In the genomic region with DNA sequence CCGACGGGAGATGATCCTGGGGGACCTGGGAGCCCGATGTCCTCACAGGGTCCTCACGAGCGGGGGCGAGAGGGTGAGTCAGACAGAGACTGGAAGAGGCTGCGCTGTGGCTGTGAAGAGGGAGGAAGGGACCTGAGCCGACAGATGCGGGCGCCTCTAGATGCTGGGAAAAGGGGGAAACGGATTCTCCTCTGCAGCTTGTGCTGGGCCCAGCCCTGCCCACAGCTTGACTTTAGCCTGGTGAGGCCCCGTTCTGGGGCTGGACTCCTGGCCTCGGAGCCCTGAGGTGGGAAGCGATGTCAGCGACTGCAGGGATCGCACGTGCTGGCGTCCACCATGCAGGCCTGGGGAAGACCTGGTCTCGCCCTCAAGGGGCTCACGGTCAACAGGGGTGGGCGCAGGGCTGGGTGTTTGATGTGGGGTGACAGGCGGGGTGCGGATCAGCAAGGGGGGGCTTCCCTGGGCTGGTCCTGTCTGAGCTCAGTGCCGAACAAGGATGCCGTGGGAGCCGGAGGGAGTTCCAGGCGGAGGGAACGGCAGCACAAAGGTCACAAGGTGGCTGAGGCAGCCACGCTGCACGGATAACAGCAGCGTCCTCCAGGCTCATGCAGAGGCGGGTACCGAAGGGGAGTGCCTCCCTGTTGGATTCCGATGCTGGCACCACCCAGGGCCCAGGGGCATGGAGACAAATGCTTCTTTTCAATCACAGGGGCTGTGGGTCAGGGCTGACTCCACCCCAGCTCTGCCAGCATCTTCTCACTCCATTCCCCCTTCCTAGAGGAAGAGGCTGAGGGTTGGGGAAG, we compare ENCODE assay signal across 14 cellular contexts. TPM values are rescaled to one million over a fixed set of nuclear protein-coding genes. Genes with fewer than 3 reads are reported as not detected.
A peak's percentile ranks its signal among the peaks of the same experiment; 100 is the strongest.
DNase-seq lines count a peak whose midpoint lies in the region; ATAC-seq and TF ChIP-seq lines count a peak whose summit lies in the region.
"Had no signal": no experiment of that assay in that cellular context is flagged by ENCODE, and none has a peak within 500 bp of the region (broad histone marks: within the 10 kb centered on the region; RNA-seq: fewer than 3 reads in every experiment).

No MANE protein-coding gene starts in this region.

- peaks cover 2 to 7% (median 2%) of the 10 kb centered on the region in 3 donors for H3K27me3 Mint-ChIP-seq in immature natural killer cell (ENCODE audit: low read depth in 3 of 3)
- H3K27me3 Mint-ChIP-seq in stimulated activated memory B cell treated with anti-CD40 and anti-IgM and Interleukin-4, amounts not matched to agents 10 μg/mL and 1 μg/mL and 100 μg/mL, for 72 hours = peaks cover 9% of the 10 kb centered on the region
- H3K27me3 Mint-ChIP-seq: activated CD4-positive, alpha-beta T cell treated with anti-CD3 and anti-CD28 coated beads, Interleukin-2, amount 10 ng/mL, durations not matched to agents 24 days and 14 days had no signal

- H3K27ac ChIP-seq in AG04450 (ENCODE audit: low read depth, low read length) (peak overlapping the region; percentile 21), Panc1 (ENCODE audit: low read length) (no peak overlapping the region), trophoblast cell (ENCODE audit: low read depth, low read length) (no peak overlapping the region)

- no peak overlapping the region for H3K4me3 ChIP-seq in AG04450 (ENCODE audit: low read depth, low read length)
- no peak overlapping the region for H3K4me3 ChIP-seq in Panc1 (ENCODE audit: low read depth in 2 of 2, low read length in 2 of 2)
- no peak overlapping the region for H3K4me3 ChIP-seq in trophoblast cell (ENCODE audit: low read depth, low read length)

- BruUV-seq in Panc1 (replicated peaks; lab: Mats Ljungman, UMichigan) = no TSS peak

- H2BK12ac ChIP-seq in trophoblast cell (ENCODE audit: low read length) = no peak overlapping the region

- H2AFZ ChIP-seq in trophoblast cell (ENCODE audit: insufficient read depth, low read length, poor library complexity) = no peak overlapping the region

- H3K36me3 ChIP-seq in Panc1 (ENCODE audit: control insufficient read depth, insufficient read depth, low read length) = no peaks in the 10 kb centered on the region
- peaks cover 20 to 23% of the 10 kb centered on the region in 2 experiments for H3K36me3 ChIP-seq in trophoblast cell (ENCODE audit: control insufficient read depth in 1 of 2, insufficient read depth in 2 of 2, low read length in 2 of 2)

- H3K27me3 ChIP-seq in AG04450 (ENCODE audit: control insufficient read depth, insufficient read depth, low read length) = no peaks in the 10 kb centered on the region
- H3K27me3 ChIP-seq in Panc1 (ENCODE audit: control insufficient read depth, insufficient read depth, low read length) = no peaks in the 10 kb centered on the region
- no peaks in the 10 kb centered on the region for H3K27me3 ChIP-seq in trophoblast cell (ENCODE audit: insufficient read depth, low read length)

- DNase-seq in AG04450 (ENCODE audit: low read depth, low spot score) (no peak), Panc1 (ENCODE audit: low read depth, low spot score) (no peak), foreskin melanocyte (peak; percentile 78), trophoblast cell (peak; percentile 12 to 46), immature natural killer cell (no peak)
- no peak for DNase-seq in central memory CD4-positive, alpha-beta T cell
- DNase-seq: activated CD4-positive, alpha-beta T cell treated with anti-CD3 and anti-CD28 coated beads, Interleukin-2, amount 10 ng/mL, durations not matched to agents 24 days and 14 days; activated naive CD4-positive, alpha-beta T cell treated with anti-CD3 and anti-CD28 coated beads for 36 hours; effector CD4-positive, alpha-beta T cell; NCI-H526; stimulated activated CD4-positive, alpha-beta T cell treated with anti-CD3 and anti-CD28 coated beads, Interleukin-4, amount 100 ng/mL, for 24 hours had no signal

- H2AK5ac ChIP-seq in trophoblast cell (ENCODE audit: low read length) = no peak overlapping the region

- H2BK120ac ChIP-seq in trophoblast cell (ENCODE audit: insufficient read depth, low read length, poor library complexity) = no peak overlapping the region

- intact Hi-C loops in Panc1 (cut with micrococcal nuclease; ENCODE audit: unreplicated experiment) = loop anchor here (5.0 kb wide), 1 partner anchor 39 kb away; a partner anchor contains a TSS

- H3K23ac ChIP-seq in trophoblast cell (ENCODE audit: low read length) = no peak overlapping the region

- H4K12ac ChIP-seq in trophoblast cell (ENCODE audit: low read depth, low read length) = no peak overlapping the region

- H3K9me3 ChIP-seq in AG04450 (ENCODE audit: control insufficient read depth, insufficient read depth, low read length) (peaks cover 4% of the 10 kb centered on the region; the same call in 1 of the 2 replicates), Panc1 (ENCODE audit: control insufficient read depth, insufficient read depth, low read depth, low read length) (no peaks in the 10 kb centered on the region), trophoblast cell (ENCODE audit: insufficient read depth, low read depth, low read length) (peaks cover 2% of the 10 kb centered on the region)

- peak overlapping the region in 1 of 5 donors; percentile 40 for H3K4me3 Mint-ChIP-seq in immature natural killer cell
- no peak overlapping the region for H3K4me3 Mint-ChIP-seq in stimulated activated memory B cell treated with anti-CD40 and anti-IgM and Interleukin-4, amounts not matched to agents 10 μg/mL and 1 μg/mL and 100 μg/mL, for 72 hours
- H3K4me3 Mint-ChIP-seq: activated CD4-positive, alpha-beta T cell treated with anti-CD3 and anti-CD28 coated beads, Interleukin-2, amount 10 ng/mL, durations not matched to agents 24 days and 14 days; activated naive CD4-positive, alpha-beta T cell treated with anti-CD3 and anti-CD28 coated beads for 36 hours had no signal

- peaks cover 0 to 3% (median 0%) of the 10 kb centered on the region in 3 donors for H3K36me3 Mint-ChIP-seq in immature natural killer cell
- peaks cover 32% of the 10 kb centered on the region for H3K36me3 Mint-ChIP-seq in stimulated activated memory B cell treated with anti-CD40 and anti-IgM and Interleukin-4, amounts not matched to agents 10 μg/mL and 1 μg/mL and 100 μg/mL, for 72 hours

- no peak overlapping the region for H2BK5ac ChIP-seq in trophoblast cell (ENCODE audit: low read depth, low read length, poor library complexity)

- H3K9me3 Mint-ChIP-seq in immature natural killer cell = no peaks in the 10 kb centered on the region
- H3K9me3 Mint-ChIP-seq in stimulated activated memory B cell treated with anti-CD40 and anti-IgM and Interleukin-4, amounts not matched to agents 10 μg/mL and 1 μg/mL and 100 μg/mL, for 72 hours = no peaks in the 10 kb centered on the region
- H3K9me3 Mint-ChIP-seq: activated CD4-positive, alpha-beta T cell treated with anti-CD3 and anti-CD28 coated beads, Interleukin-2, amount 10 ng/mL, durations not matched to agents 24 days and 14 days; activated naive CD4-positive, alpha-beta T cell treated with anti-CD3 and anti-CD28 coated beads for 36 hours had no signal

- H3K18ac ChIP-seq in trophoblast cell (ENCODE audit: low read length) = no peak overlapping the region

- no peak overlapping the region for H3K4me2 ChIP-seq in trophoblast cell (ENCODE audit: low read length)

- CTCF ChIA-PET in AG04450 (lab: Charles Lee) (interaction anchor here (1.0 kb wide), 1 partner anchor 38 kb away, joined by 3 read pairs; no protein-coding TSS in a partner anchor), Panc1 (lab: Charles Lee) (no interaction called here)

- no peak for TF ChIP-seq CTCF in AG04450 (IDR thresholded peaks at IDR 0.05; ENCODE audit: low read depth, low read length)
- no peak for TF ChIP-seq CTCF in Panc1 (IDR thresholded peaks at IDR 0.05)

- no peak overlapping the region for H4K8ac ChIP-seq in trophoblast cell (ENCODE audit: low read depth, low read length)

- H3K27ac Mint-ChIP-seq in immature natural killer cell = peak overlapping the region in 2 of 6 donors; percentile 61 to 64
- H3K27ac Mint-ChIP-seq in stimulated activated memory B cell treated with anti-CD40 and anti-IgM and Interleukin-4, amounts not matched to agents 10 μg/mL and 1 μg/mL and 100 μg/mL, for 72 hours = no peak overlapping the region
- H3K27ac Mint-ChIP-seq: activated CD4-positive, alpha-beta T cell treated with anti-CD3 and anti-CD28 coated beads, Interleukin-2, amount 10 ng/mL, durations not matched to agents 24 days and 14 days; activated naive CD4-positive, alpha-beta T cell treated with anti-CD3 and anti-CD28 coated beads for 36 hours had no signal

- peak; percentile 4 for ATAC-seq in Panc1
- ATAC-seq in GM21529 (IDR thresholded peaks at IDR 0.05; ENCODE audit: unreplicated experiment) = no peak
- ATAC-seq in stimulated activated memory B cell treated with anti-CD40 and anti-IgM and Interleukin-4, amounts not matched to agents 10 μg/mL and 1 μg/mL and 100 μg/mL, for 72 hours = no peak

- no peak overlapping the region for H3K9ac ChIP-seq in trophoblast cell (ENCODE audit: low read length)

- H3K79me1 ChIP-seq in trophoblast cell (ENCODE audit: low read length) = peaks cover 16% of the 10 kb centered on the region

- POLR2A ChIA-PET in AG04450 (lab: Yijun Ruan, JAX) = no interaction called here
- POLR2A ChIA-PET in Panc1 (lab: Charles Lee) = no interaction called here

- in situ Hi-C loops in Panc1 (cut with HindIII; ENCODE audit: low pct_unique_long_range_greater_than_20kb, low sequenced_read_pairs) = no loop called here

- no peak overlapping the region for H3K14ac ChIP-seq in trophoblast cell (ENCODE audit: low read length)

- H3K4ac ChIP-seq in trophoblast cell (ENCODE audit: low read depth, low read length) = no peak overlapping the region

- peaks cover 5% of the 10 kb centered on the region for H3K79me2 ChIP-seq in trophoblast cell (ENCODE audit: control insufficient read depth, insufficient read depth, low read length, poor library complexity)

- H3K4me1 ChIP-seq in Panc1 (ENCODE audit: control insufficient read depth, insufficient read depth, low read length) = peaks cover 7% of the 10 kb centered on the region; the same call in 1 of the 2 replicates
- peaks cover 17 to 32% of the 10 kb centered on the region in 2 experiments for H3K4me1 ChIP-seq in trophoblast cell (ENCODE audit: control insufficient read depth in 1 of 2, insufficient read depth in 2 of 2, low read length in 2 of 2)

- H4K91ac ChIP-seq in trophoblast cell (ENCODE audit: low read depth, low read length) = peak overlapping the region; percentile 76

- H3K4me1 Mint-ChIP-seq in immature natural killer cell = peaks cover 25 to 30% of the 10 kb centered on the region in 2 donors
- peaks cover 53% of the 10 kb centered on the region for H3K4me1 Mint-ChIP-seq in stimulated activated memory B cell treated with anti-CD40 and anti-IgM and Interleukin-4, amounts not matched to agents 10 μg/mL and 1 μg/mL and 100 μg/mL, for 72 hours

- no CpG with 5 or more reads among the region's 34 CpGs for WGBS in trophoblast cell (ENCODE audit: extremely low coverage, insufficient coverage, insufficient read length)

RNA-seq across cellular contexts. Expression of a gene that starts 31.7 kb away (rescaled TPM):
- polyA plus RNA-seq in AG04450 (2011; rRNA removed) (10.3 and 17.2 TPM in 2 replicates), immature natural killer cell (10 to 100 TPM in 1 of 3 donors, 1 to 10 TPM in 1, not detected in 1; 4.3 to 25.7 TPM)
- polyA minus RNA-seq in AG04450 (2011; rRNA and poly(A)+ RNA removed) = 30.0 and 51.9 TPM in 2 replicates
- total RNA-seq in Panc1 (2021; ENCODE audit: unreplicated experiment) = 30.6 TPM
- polyA plus RNA-seq in Panc1 (2012; ENCODE audit: insufficient read length) = 27.9 TPM
- 36.1 and 36.6 TPM in 2 replicates for polyA plus RNA-seq in trophoblast cell (2013)

RNA-seq across cellular contexts. Expression of a gene that starts 39.7 kb away (rescaled TPM):
- polyA plus RNA-seq in AG04450 (2011; rRNA removed) (not detected in 2 replicates), immature natural killer cell (under 1 TPM in 1 of 3 donors, not detected in 2; 0.34 TPM)
- not detected in 2 replicates for polyA minus RNA-seq in AG04450 (2011; rRNA and poly(A)+ RNA removed)
- 2.7 TPM for total RNA-seq in Panc1 (2021; ENCODE audit: unreplicated experiment)
- 4.9 TPM for polyA plus RNA-seq in Panc1 (2012; ENCODE audit: insufficient read length)
- polyA plus RNA-seq in trophoblast cell (2013) = 117 and 137 TPM in 2 replicates
- total RNA-seq: activated CD4-positive, alpha-beta T cell treated with anti-CD3 and anti-CD28 coated beads, Interleukin-2, amount 10 ng/mL, durations not matched to agents 24 days and 14 days; Daoy had no signal

RNA-seq across cellular contexts. Expression of a gene that starts 41.9 kb away (rescaled TPM):
- polyA plus RNA-seq in AG04450 (2011; rRNA removed) (9.3 and 11.2 TPM in 2 replicates), immature natural killer cell (10 to 100 TPM in 1 of 3 donors, 1 to 10 TPM in 2; 1.4 to 18.0 (median 5.6) TPM)
- 6.5 and 6.8 TPM in 2 replicates for polyA minus RNA-seq in AG04450 (2011; rRNA and poly(A)+ RNA removed)
- total RNA-seq in Panc1 (2021; ENCODE audit: unreplicated experiment) = 25.2 TPM
- 30.4 TPM for polyA plus RNA-seq in Panc1 (2012; ENCODE audit: insufficient read length)
- polyA plus RNA-seq in trophoblast cell (2013) = 25.6 and 26.4 TPM in 2 replicates

Comparison
In these comparisons a context has a peak if more than half of its experiments do, and no peak if none do; other contexts are left out.
1. DNase-seq: peak in foreskin melanocyte (single experiment) and trophoblast cell (2 of 2); none in AG04450 (single experiment), Panc1 (single experiment), central memory CD4-positive, alpha-beta T cell (single experiment) and immature natural killer cell (0 of 3).